ENCODE assay signal across 8 cellular contexts in the genomic region with DNA sequence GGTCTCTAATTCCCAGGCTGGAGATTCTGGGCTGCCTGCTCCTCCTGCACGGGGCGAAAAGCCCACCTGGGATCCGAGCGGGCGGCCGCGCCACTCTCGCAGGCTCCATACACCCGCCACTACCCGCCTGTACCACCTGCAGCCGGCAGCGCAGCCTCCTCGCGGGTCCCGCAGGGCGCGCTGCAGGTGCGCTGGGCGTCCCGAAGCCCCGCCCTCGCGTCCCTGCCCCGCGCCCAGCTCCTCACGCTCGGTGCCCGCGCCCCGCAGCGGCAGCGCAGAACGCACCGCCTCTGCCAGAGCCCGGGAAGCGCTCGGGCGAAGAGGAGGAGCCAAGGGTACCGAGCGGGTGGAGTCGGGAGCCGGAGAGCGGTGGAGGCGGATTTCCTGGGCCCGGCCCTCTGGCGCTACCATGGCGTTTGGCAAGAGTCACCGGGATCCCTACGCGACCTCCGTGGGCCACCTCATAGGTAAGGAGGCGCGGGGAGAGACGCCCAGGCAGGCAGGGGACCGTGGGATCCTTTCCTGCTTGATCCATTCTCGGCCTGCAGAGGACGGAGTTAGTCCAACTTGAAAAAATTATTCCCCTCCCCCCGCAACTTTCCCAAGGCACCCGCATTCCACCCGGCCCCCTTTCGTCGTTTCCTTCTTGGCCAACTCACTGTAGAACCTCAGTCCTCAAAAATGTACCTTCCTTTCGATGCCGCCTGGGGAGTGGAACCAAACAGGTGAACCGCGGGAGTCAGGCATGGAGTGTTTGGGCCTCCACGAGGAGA. TPM values are rescaled to one million over a fixed set of nuclear protein-coding genes. Genes with fewer than 3 reads are reported as not detected.
A peak's percentile ranks its signal among the peaks of the same experiment; 100 is the strongest.
DNase-seq lines count a peak whose midpoint lies in the region; ATAC-seq, FAIRE-seq and TF ChIP-seq lines count a peak whose summit lies in the region.

Gene TOM1L1 (plus strand): TSS at position 396 of the 773 bp plus-strand sequence. CDS start 14 bp downstream, at position 410.

- peaks cover 3 to 17% (median 11%) of the 10 kb centered on the region in 6 donors for H3K4me1 ChIP-seq in spleen

- WGBS in spleen, 5 donors, result 4 to 10% (median 5%) methylated on average over 25 to 67 of the region's 67 CpGs

- peak; percentile 87 for DNase-seq in ELR (ENCODE audit: low read depth)
- peak; percentile 19 to 45 for DNase-seq in Kasumi-1 (lab: John Stamatoyannopoulos, UW)
- DNase-seq in SHP77 treated with DMSO at 0.1 percent for 48 hours (lab: John Stamatoyannopoulos, UW), result peak; percentile 69
- DNase-seq in bronchial epithelial cell (ENCODE audit: low read depth), result peak; percentile 74
- peak; percentile 47 for DNase-seq in inferior parietal cortex (ENCODE audit: extremely low spot score)
- no peak for DNase-seq in spleen
- no peak for DNase-seq in GDM1 (lab: John Stamatoyannopoulos, UW)

- TF ChIP-seq CTCF in bronchial epithelial cell (IDR thresholded peaks at IDR 0.05; ENCODE audit: insufficient read depth, low read length, severe bottlenecking) (peak; percentile 1), spleen (IDR thresholded peaks at IDR 0.05 in 8 of 11, conservative IDR thresholded peaks at IDR 0.05 in 3 of 11) (no peak)

- no peak for TF ChIP-seq POLR2A in spleen (IDR thresholded peaks at IDR 0.05)

- H3K4me3 ChIP-seq in bronchial epithelial cell (ENCODE audit: low read depth, low read length) (peak within 1 kb of the TSS; percentile 83), spleen (peak within 1 kb of the TSS; percentile 1 to 66 (median 34))

- intact Hi-C loops in spleen (cut with DNase I; ENCODE audit: low total_unique reads), result no loop called here

- FAIRE-seq in bronchial epithelial cell (lab: Jason Lieb, UNC), result no peak

- H3K27me3 ChIP-seq in bronchial epithelial cell (ENCODE audit: control insufficient read depth, insufficient read depth, low read length) (no peaks in the 10 kb centered on the region), spleen (replicated peaks in 1 of 7) (peaks cover 0 to 64% (median 14%) of the 10 kb centered on the region in 7 donors)

- peak; percentile 86 for ATAC-seq in GM21825 (IDR thresholded peaks at IDR 0.05; ENCODE audit: unreplicated experiment)

- peaks cover 2% of the 10 kb centered on the region for H3K36me3 ChIP-seq in bronchial epithelial cell (ENCODE audit: control insufficient read depth, insufficient read depth, low read length)
- no peaks in the 10 kb centered on the region for H3K36me3 ChIP-seq in spleen

- H3K9me3 ChIP-seq in spleen, result no peaks in the 10 kb centered on the region

- H3K27ac ChIP-seq in spleen, result no peak within 1 kb of the TSS

RNA-seq across cellular contexts. Expression of gene TOM1L1, which starts in this region (rescaled TPM):
- 60.3 and 83.7 TPM in 2 replicates for total RNA-seq in bronchial epithelial cell
- total RNA-seq in spleen, result 10 to 100 TPM in 1 of 7 donors, 1 to 10 TPM in 6; 3.0 to 14.3 (median 4.3) TPM
- polyA plus RNA-seq in spleen, result 1 to 10 TPM; 2.3 to 5.5 (median 3.0) TPM

Comparison
In these comparisons a context has a peak if more than half of its experiments do, and no peak if none do; other contexts are left out.
1. DNase-seq: peak in ELR (single experiment), Kasumi-1 (2 of 2), SHP77 treated with DMSO at 0.1 percent for 48 hours (single experiment), bronchial epithelial cell (single experiment) and inferior parietal cortex (single experiment); none in spleen (single experiment) and GDM1 (single experiment).